Comparison of ENCODE assay signal across 19 cellular contexts in genomic region chr3:113218011-113218678, GRCh38. TPM values are rescaled to one million over a fixed set of nuclear protein-coding genes. Genes with fewer than 3 reads are reported as not detected.
"Had no signal": no experiment of that assay in that cellular context is flagged by ENCODE, and none has a peak within 500 bp of the region (broad histone marks: within the 10 kb centered on the region; RNA-seq: fewer than 3 reads in every experiment).

No MANE protein-coding gene starts in this region.

- H3K9me3 ChIP-seq: left ventricle myocardium inferior, upper lobe of right lung had no signal

- H3K36me3 Mint-ChIP-seq: activated naive CD8-positive, alpha-beta T cell treated with anti-CD3 and anti-CD28 coated beads, Interleukin-2, amount 10 ng/mL, durations not matched to agents 7 days and 5 days; natural killer cell had no signal

- H3K4me1 Mint-ChIP-seq: activated CD4-positive, alpha-beta memory T cell treated with anti-CD3 and anti-CD28 coated beads, Interleukin-2, amount 10 ng/mL, durations not matched to agents 7 days and 5 days; activated CD4-positive, alpha-beta T cell treated with anti-CD3 and anti-CD28 coated beads, Interleukin-2, amount 10 ng/mL, durations not matched to agents 24 days and 14 days had no signal

- H3K4me1 ChIP-seq: upper lobe of right lung had no signal

- H3K36me3 ChIP-seq: upper lobe of right lung had no signal

- DNase-seq: activated CD4-positive, alpha-beta memory T cell treated with anti-CD3 and anti-CD28 coated beads, Interleukin-2, amount 10 ng/mL, durations not matched to agents 7 days and 5 days; activated CD4-positive, alpha-beta T cell treated with anti-CD3 and anti-CD28 coated beads, Interleukin-2, amount 10 ng/mL, durations not matched to agents 24 days and 14 days; activated effector memory CD4-positive, alpha-beta T cell treated with Interleukin-2 at 50 U/mL for 16 hours; activated naive CD4-positive, alpha-beta T cell treated with anti-CD3 and anti-CD28 coated beads for 36 hours; activated naive CD8-positive, alpha-beta T cell treated with anti-CD3 and anti-CD28 coated beads, Interleukin-2, amount 10 ng/mL, durations not matched to agents 7 days and 5 days; activated T-cell treated with anti-CD3 and anti-CD28 coated beads, Interleukin-2, amount 50 U/mL, for 72 hours; amniotic stem cell; cerebellar nuclear complex; endodermal cell; hippocampal formation; left ventricle myocardium inferior; midbrain; natural killer cell; nucleus accumbens; posterior cingulate gyrus; stimulated activated CD4-positive, alpha-beta T cell treated with anti-CD3 and anti-CD28 coated beads, Interleukin-4, amount 100 ng/mL, for 24 hours; stimulated activated naive CD4-positive, alpha-beta T cell treated with Interleukin-2 at 50 U/mL for 16 hours; upper lobe of right lung had no signal

- H3K27ac ChIP-seq: coronary artery, left ventricle myocardium inferior, upper lobe of right lung had no signal

- H3K9me3 Mint-ChIP-seq: activated CD4-positive, alpha-beta memory T cell treated with anti-CD3 and anti-CD28 coated beads, Interleukin-2, amount 10 ng/mL, durations not matched to agents 7 days and 5 days; activated CD4-positive, alpha-beta T cell treated with anti-CD3 and anti-CD28 coated beads, Interleukin-2, amount 10 ng/mL, durations not matched to agents 24 days and 14 days; activated naive CD4-positive, alpha-beta T cell treated with anti-CD3 and anti-CD28 coated beads for 36 hours; activated naive CD8-positive, alpha-beta T cell treated with anti-CD3 and anti-CD28 coated beads, Interleukin-2, amount 10 ng/mL, durations not matched to agents 7 days and 5 days; activated T-cell treated with anti-CD3 and anti-CD28 coated beads, Interleukin-2, amount 50 U/mL, for 72 hours; endodermal cell; natural killer cell had no signal

- H3K4me3 Mint-ChIP-seq: activated CD4-positive, alpha-beta memory T cell treated with anti-CD3 and anti-CD28 coated beads, Interleukin-2, amount 10 ng/mL, durations not matched to agents 7 days and 5 days; activated CD4-positive, alpha-beta T cell treated with anti-CD3 and anti-CD28 coated beads, Interleukin-2, amount 10 ng/mL, durations not matched to agents 24 days and 14 days; activated naive CD4-positive, alpha-beta T cell treated with anti-CD3 and anti-CD28 coated beads for 36 hours; activated naive CD8-positive, alpha-beta T cell treated with anti-CD3 and anti-CD28 coated beads, Interleukin-2, amount 10 ng/mL, durations not matched to agents 7 days and 5 days; activated T-cell treated with anti-CD3 and anti-CD28 coated beads, Interleukin-2, amount 50 U/mL, for 72 hours; endodermal cell; natural killer cell had no signal

- H3K27ac Mint-ChIP-seq: activated CD4-positive, alpha-beta memory T cell treated with anti-CD3 and anti-CD28 coated beads, Interleukin-2, amount 10 ng/mL, durations not matched to agents 7 days and 5 days; activated CD4-positive, alpha-beta T cell treated with anti-CD3 and anti-CD28 coated beads, Interleukin-2, amount 10 ng/mL, durations not matched to agents 24 days and 14 days; activated naive CD4-positive, alpha-beta T cell treated with anti-CD3 and anti-CD28 coated beads for 36 hours; activated naive CD8-positive, alpha-beta T cell treated with anti-CD3 and anti-CD28 coated beads, Interleukin-2, amount 10 ng/mL, durations not matched to agents 7 days and 5 days; activated T-cell treated with anti-CD3 and anti-CD28 coated beads, Interleukin-2, amount 50 U/mL, for 72 hours; endodermal cell; natural killer cell had no signal

- H3K4me3 ChIP-seq: coronary artery, left ventricle myocardium inferior, upper lobe of right lung had no signal

RNA-seq across cellular contexts. Expression of gene BOC, which starts 6.8 kb away (rescaled TPM):
- total RNA-seq: activated CD4-positive, alpha-beta memory T cell treated with anti-CD3 and anti-CD28 coated beads, Interleukin-2, amount 10 ng/mL, durations not matched to agents 7 days and 5 days; activated naive CD8-positive, alpha-beta T cell treated with anti-CD3 and anti-CD28 coated beads, Interleukin-2, amount 10 ng/mL, durations not matched to agents 7 days and 5 days had no signal
